14 cellular contexts compared by ENCODE assay signal in genomic region chr15:22903961-22904534, GRCh38.
DNase-seq lines count a peak whose midpoint lies in the region; ATAC-seq and TF ChIP-seq lines count a peak whose summit lies in the region.
"Had no signal": no experiment of that assay in that cellular context is flagged by ENCODE, and none has a peak within 500 bp of the region (broad histone marks: within the 10 kb centered on the region; RNA-seq: fewer than 3 reads in every experiment).

No MANE protein-coding gene starts in this region.

- POLR2A ChIA-PET in A673 (lab: Charles Lee; ENCODE audit: low non-redundant PET) = no interaction called here

- H3K27ac ChIP-seq in lower lobe of right lung (no peak overlapping the region), thyroid gland (no peak overlapping the region), A673 (ENCODE audit: low read depth, low read length, poor library complexity, severe bottlenecking) (no peak overlapping the region)
- H3K27ac ChIP-seq: parathyroid adenoma had no signal

- H3K9me3 ChIP-seq in lower lobe of right lung = no peaks in the 10 kb centered on the region
- H3K9me3 ChIP-seq in thyroid gland = no peaks in the 10 kb centered on the region
- H3K9me3 ChIP-seq in A673 (ENCODE audit: low read depth, low read length, poor library complexity, severe bottlenecking) = no peaks in the 10 kb centered on the region
- H3K9me3 ChIP-seq: SK-N-SH had no signal

- H3K4me1 ChIP-seq in lower lobe of right lung (no peaks in the 10 kb centered on the region), thyroid gland (no peaks in the 10 kb centered on the region), A673 (ENCODE audit: insufficient read depth, low read length, poor library complexity, severe bottlenecking) (no peaks in the 10 kb centered on the region)
- H3K4me1 ChIP-seq: parathyroid adenoma had no signal

- H3K4me3 ChIP-seq in lower lobe of right lung = no peak overlapping the region
- no peak overlapping the region for H3K4me3 ChIP-seq in thyroid gland (replicated peaks in 1 of 3)
- no peak overlapping the region for H3K4me3 ChIP-seq in A673 (ENCODE audit: low read depth, low read length, poor library complexity, severe bottlenecking)

- H3K36me3 ChIP-seq in lower lobe of right lung (peaks cover 99% of the 10 kb centered on the region), thyroid gland (peaks cover 52 to 60% of the 10 kb centered on the region in 2 donors), A673 (ENCODE audit: insufficient read depth, low read length, poor library complexity, severe bottlenecking) (peaks cover 26% of the 10 kb centered on the region)

- WGBS in thyroid gland, 2 donors = 87 to 90% methylated on average over 17 of the region's 19 CpGs

- CTCF ChIA-PET in A673 (lab: Charles Lee) = no interaction called here

- peak; percentile 8 to 11 for ATAC-seq in lower lobe of right lung
- ATAC-seq in HG03025 (IDR thresholded peaks at IDR 0.05; ENCODE audit: low FRiP score, unreplicated experiment) = no peak

- TF ChIP-seq POLR2A in thyroid gland (IDR thresholded peaks at IDR 0.05) = no peak

- intact Hi-C loops in lower lobe of right lung (cut with DNase I) = no loop called here
- intact Hi-C loops in thyroid gland (cut with DNase I) = no loop called here
- intact Hi-C loops in A673 (cut with micrococcal nuclease; ENCODE audit: unreplicated experiment) = no loop called here

- no peaks in the 10 kb centered on the region for H3K27me3 ChIP-seq in lower lobe of right lung (ENCODE audit: low read depth)
- no peaks in the 10 kb centered on the region for H3K27me3 ChIP-seq in thyroid gland
- no peaks in the 10 kb centered on the region for H3K27me3 ChIP-seq in A673 (replicated peaks; ENCODE audit: insufficient read depth, low read depth, low read length, poor library complexity)

- BruUV-seq in A673 (replicated peaks; lab: Mats Ljungman, UMichigan) = no TSS peak

- peak; percentile 16 for DNase-seq in DMS153 treated with DMSO at 0.1 percent for 48 hours (lab: John Stamatoyannopoulos, UW; ENCODE audit: unreplicated experiment)
- peak; percentile 82 for DNase-seq in NCI-H1105 treated with DMSO at 0.1 percent for 48 hours (lab: John Stamatoyannopoulos, UW)
- DNase-seq in NCI-H774 (lab: John Stamatoyannopoulos, UW) = peak; percentile 67
- no peak for DNase-seq in lower lobe of right lung
- DNase-seq in activated T-cell treated with anti-CD3 and anti-CD28 coated beads, Interleukin-2, amount 50 U/mL, for 48 hours = no peak
- DNase-seq in thyroid gland = no peak
- DNase-seq in A673 (ENCODE audit: low spot score) = no peak
- DNase-seq: activated CD4-positive, alpha-beta memory T cell treated with anti-CD3 and anti-CD28 coated beads for 36 hours; cortex of kidney; erythroblast; MM.1S; SK-N-SH had no signal

- TF ChIP-seq CTCF in lower lobe of right lung (IDR thresholded peaks at IDR 0.05) = no peak
- TF ChIP-seq CTCF in thyroid gland (IDR thresholded peaks at IDR 0.05) = no peak
- no peak for TF ChIP-seq CTCF in A673 (conservative IDR thresholded peaks at IDR 0.05; ENCODE audit: low read depth, low read length)

Comparison
In these comparisons a context has a peak if more than half of its experiments do, and no peak if none do; other contexts are left out.
1. DNase-seq: peak in DMS153 treated with DMSO at 0.1 percent for 48 hours (single experiment), NCI-H1105 treated with DMSO at 0.1 percent for 48 hours (single experiment) and NCI-H774 (single experiment); none in lower lobe of right lung (single experiment), activated T-cell treated with anti-CD3 and anti-CD28 coated beads, Interleukin-2, amount 50 U/mL, for 48 hours (0 of 2), thyroid gland (0 of 2) and A673 (single experiment).